In the genomic region with DNA sequence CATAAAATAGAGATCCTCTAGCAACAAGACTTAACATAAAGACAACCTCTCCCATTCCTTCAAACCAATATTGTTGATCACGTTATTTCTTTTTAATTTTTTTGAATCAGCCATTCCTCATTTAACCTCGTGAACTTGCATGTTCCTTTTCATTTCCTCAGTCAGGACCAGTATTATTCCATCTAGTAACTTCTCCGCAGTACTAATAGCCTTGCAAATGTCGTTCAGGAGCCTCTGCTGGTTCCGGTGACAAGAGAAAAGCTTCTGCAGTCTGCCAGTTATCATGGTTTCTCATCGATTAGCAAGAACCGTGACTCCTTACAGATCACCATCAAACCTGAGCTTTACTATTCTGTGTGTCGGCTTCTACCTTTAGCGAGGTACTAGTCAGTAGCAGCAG, we compare ENCODE assay signal across 9 cellular contexts. TPM values are rescaled to one million over a fixed set of nuclear protein-coding genes. Genes with fewer than 3 reads are reported as not detected.
DNase-seq lines count a peak whose midpoint lies in the region; ATAC-seq and TF ChIP-seq lines count a peak whose summit lies in the region.
"Had no signal": no experiment of that assay in that cellular context is flagged by ENCODE, and none has a peak within 500 bp of the region (broad histone marks: within the 10 kb centered on the region; RNA-seq: fewer than 3 reads in every experiment).

No MANE protein-coding gene starts in this region.

- peak overlapping the region; percentile 86 for H3K4me2 ChIP-seq in mammary epithelial cell (ENCODE audit: insufficient read depth, low read depth, low read length)

- peaks cover 26% of the 10 kb centered on the region for H3K4me1 Mint-ChIP-seq in stimulated activated memory B cell treated with anti-CD40 and anti-IgM and Interleukin-4, amounts not matched to agents 10 μg/mL and 1 μg/mL and 100 μg/mL, for 72 hours
- peaks cover 17% of the 10 kb centered on the region for H3K4me1 Mint-ChIP-seq in activated CD8-positive, alpha-beta memory T cell treated with anti-CD3 and anti-CD28 coated beads, Interleukin-2, amount 10 ng/mL, durations not matched to agents 7 days and 5 days

- no peak overlapping the region for H3K27ac Mint-ChIP-seq in stimulated activated memory B cell treated with anti-CD40 and anti-IgM and Interleukin-4, amounts not matched to agents 10 μg/mL and 1 μg/mL and 100 μg/mL, for 72 hours
- H3K27ac Mint-ChIP-seq in activated CD8-positive, alpha-beta memory T cell treated with anti-CD3 and anti-CD28 coated beads, Interleukin-2, amount 10 ng/mL, durations not matched to agents 7 days and 5 days, result no peak overlapping the region

- TF ChIP-seq POLR2A in suprapubic skin (IDR thresholded peaks at IDR 0.05), result no peak

- peak; percentile 27 for DNase-seq in NCI-H146 (lab: John Stamatoyannopoulos, UW)
- no peak for DNase-seq in NCI-H146 treated with DMSO at 0.1 percent for 48 hours (lab: John Stamatoyannopoulos, UW; ENCODE audit: unreplicated experiment)
- no peak for DNase-seq in mammary epithelial cell
- no peak for DNase-seq in lower lobe of right lung
- no peak for DNase-seq in suprapubic skin (ENCODE audit: low spot score in 2 of 2)
- DNase-seq in activated CD8-positive, alpha-beta memory T cell treated with anti-CD3 and anti-CD28 coated beads, Interleukin-2, amount 10 ng/mL, durations not matched to agents 7 days and 5 days, result no peak
- no peak for DNase-seq in NOMO-1 treated with dmso at 0.1 percent for 144 hours (lab: John Stamatoyannopoulos, UW; ENCODE audit: unreplicated experiment)
- DNase-seq: naive B cell had no signal

- H3K27me3 Mint-ChIP-seq in stimulated activated memory B cell treated with anti-CD40 and anti-IgM and Interleukin-4, amounts not matched to agents 10 μg/mL and 1 μg/mL and 100 μg/mL, for 72 hours, result peaks cover 13% of the 10 kb centered on the region
- peaks cover 34% of the 10 kb centered on the region for H3K27me3 Mint-ChIP-seq in activated CD8-positive, alpha-beta memory T cell treated with anti-CD3 and anti-CD28 coated beads, Interleukin-2, amount 10 ng/mL, durations not matched to agents 7 days and 5 days

- H3K27ac ChIP-seq in mammary epithelial cell (ENCODE audit: insufficient read depth, low read depth, low read length) (peak overlapping the region; percentile 43), lower lobe of right lung (peak overlapping the region; percentile 43), suprapubic skin (peak overlapping the region; percentile 32)

- H3K9me3 Mint-ChIP-seq in stimulated activated memory B cell treated with anti-CD40 and anti-IgM and Interleukin-4, amounts not matched to agents 10 μg/mL and 1 μg/mL and 100 μg/mL, for 72 hours, result no peaks in the 10 kb centered on the region
- no peaks in the 10 kb centered on the region for H3K9me3 Mint-ChIP-seq in activated CD8-positive, alpha-beta memory T cell treated with anti-CD3 and anti-CD28 coated beads, Interleukin-2, amount 10 ng/mL, durations not matched to agents 7 days and 5 days (ENCODE audit: low read depth)
- H3K9me3 Mint-ChIP-seq: naive B cell had no signal

- intact Hi-C loops in mammary epithelial cell (cut with micrococcal nuclease), result loop anchor here (5.0 to 10.0 kb wide), 4 partner anchors 40 to 270 kb away; no protein-coding TSS in a partner anchor
- intact Hi-C loops in lower lobe of right lung (cut with DNase I), result loop anchor here (10.0 kb wide), 1 partner anchor 273 kb away; no protein-coding TSS in a partner anchor

- H4K20me1 ChIP-seq in mammary epithelial cell (ENCODE audit: insufficient read depth, low read length), result peaks cover 30% of the 10 kb centered on the region

- no peak overlapping the region for H3K4me3 Mint-ChIP-seq in stimulated activated memory B cell treated with anti-CD40 and anti-IgM and Interleukin-4, amounts not matched to agents 10 μg/mL and 1 μg/mL and 100 μg/mL, for 72 hours
- H3K4me3 Mint-ChIP-seq in activated CD8-positive, alpha-beta memory T cell treated with anti-CD3 and anti-CD28 coated beads, Interleukin-2, amount 10 ng/mL, durations not matched to agents 7 days and 5 days, result no peak overlapping the region

- H3K27me3 ChIP-seq in mammary epithelial cell (ENCODE audit: insufficient read depth, low read length) (no peaks in the 10 kb centered on the region), lower lobe of right lung (ENCODE audit: low read depth) (no peaks in the 10 kb centered on the region), suprapubic skin (no peaks in the 10 kb centered on the region)

- BruUV-seq in mammary epithelial cell (replicated peaks; lab: Mats Ljungman, UMichigan), result no TSS peak

- no peak for ATAC-seq in lower lobe of right lung
- no peak for ATAC-seq in stimulated activated memory B cell treated with anti-CD40 and anti-IgM and Interleukin-4, amounts not matched to agents 10 μg/mL and 1 μg/mL and 100 μg/mL, for 72 hours
- no peak for ATAC-seq in activated CD8-positive, alpha-beta memory T cell treated with anti-CD3 and anti-CD28 coated beads, Interleukin-2, amount 10 ng/mL, durations not matched to agents 7 days and 5 days

- H3K4me3 ChIP-seq in mammary epithelial cell (replicated peaks in 1 of 3; ENCODE audit: insufficient read depth in 1 of 3, low read depth in 2 of 3, low read length in 3 of 3) (peak overlapping the region; percentile 81 to 99 (median 94)), lower lobe of right lung (peak overlapping the region; percentile 96), suprapubic skin (peak overlapping the region; percentile 89)

- H3K79me2 ChIP-seq in mammary epithelial cell (ENCODE audit: insufficient read depth, low read length), result peaks cover 80% of the 10 kb centered on the region

- TF ChIP-seq CTCF in mammary epithelial cell (conservative IDR thresholded peaks at IDR 0.05 in 1 of 2, IDR thresholded peaks at IDR 0.05 in 1 of 2; ENCODE audit: extremely low read depth in 1 of 2, insufficient read depth in 1 of 2, low read depth in 1 of 2, low read length in 2 of 2) (no peak), lower lobe of right lung (IDR thresholded peaks at IDR 0.05) (no peak), suprapubic skin (IDR thresholded peaks at IDR 0.05) (no peak)

- H3K9ac ChIP-seq in mammary epithelial cell (ENCODE audit: insufficient read depth, low read length), result peak overlapping the region; percentile 93

- H3K36me3 ChIP-seq in mammary epithelial cell (ENCODE audit: insufficient read depth, low read length) (peaks cover 5% of the 10 kb centered on the region), lower lobe of right lung (no peaks in the 10 kb centered on the region), suprapubic skin (no peaks in the 10 kb centered on the region)

- TF ChIP-seq EP300 in suprapubic skin (IDR thresholded peaks at IDR 0.05), result no peak

- dilution Hi-C loops in mammary epithelial cell (cut with HindIII; ENCODE audit: low sequenced_read_pairs), result loop anchor here (5.0 kb wide), 1 partner anchor 60 kb away; no protein-coding TSS in a partner anchor

- H3K4me1 ChIP-seq in mammary epithelial cell (ENCODE audit: insufficient read depth, low read length) (peaks cover 34% of the 10 kb centered on the region), lower lobe of right lung (peaks cover 43% of the 10 kb centered on the region), suprapubic skin (peaks cover 48% of the 10 kb centered on the region)

- H3K9me3 ChIP-seq in mammary epithelial cell (replicated peaks; ENCODE audit: insufficient read depth, low read length), result no peaks in the 10 kb centered on the region
- H3K9me3 ChIP-seq in lower lobe of right lung, result no peaks in the 10 kb centered on the region
- no peaks in the 10 kb centered on the region for H3K9me3 ChIP-seq in suprapubic skin

- no peaks in the 10 kb centered on the region for H3K36me3 Mint-ChIP-seq in stimulated activated memory B cell treated with anti-CD40 and anti-IgM and Interleukin-4, amounts not matched to agents 10 μg/mL and 1 μg/mL and 100 μg/mL, for 72 hours
- H3K36me3 Mint-ChIP-seq in activated CD8-positive, alpha-beta memory T cell treated with anti-CD3 and anti-CD28 coated beads, Interleukin-2, amount 10 ng/mL, durations not matched to agents 7 days and 5 days, result no peaks in the 10 kb centered on the region
- H3K36me3 Mint-ChIP-seq: naive B cell had no signal

- in situ Hi-C loops in mammary epithelial cell (cut with MboI; ENCODE audit: low sequenced_read_pairs in 2 of 2), result loop anchor here in 1 of 2 donors (25.0 kb wide), 1 partner anchor 545 kb away; no protein-coding TSS in a partner anchor

- CTCF ChIA-PET in mammary epithelial cell (lab: Charles Lee; ENCODE audit: low non-redundant PET), result no interaction called here
- CTCF ChIA-PET in activated CD8-positive, alpha-beta memory T cell treated with anti-CD3 and anti-CD28 coated beads, Interleukin-2, amount 10 ng/mL, durations not matched to agents 7 days and 5 days (lab: Charles Lee), result no interaction called here

- 3% methylated on average over 9 of the region's 9 CpGs for WGBS in mammary epithelial cell (ENCODE audit: low coverage, missing lambda C conversion rate)
- WGBS in suprapubic skin, result 57% methylated on average over 9 of the region's 9 CpGs

- no peak overlapping the region for H2AFZ ChIP-seq in mammary epithelial cell (ENCODE audit: low read depth, low read length)

RNA-seq across cellular contexts. Expression of a gene that starts 3.0 kb away (rescaled TPM):
- total RNA-seq in mammary epithelial cell (1,000 to 10,000 TPM; 1,070 to 1,289 TPM), lower lobe of right lung (358 TPM), suprapubic skin (100 to 1,000 TPM; 234 to 376 (median 343) TPM)
- 1,292 TPM for polyA plus RNA-seq in mammary epithelial cell
- polyA minus RNA-seq in mammary epithelial cell, result 830 TPM
- 10 to 100 TPM; 11.2 to 25.1 TPM for total RNA-seq in activated CD8-positive, alpha-beta memory T cell treated with anti-CD3 and anti-CD28 coated beads, Interleukin-2, amount 10 ng/mL, durations not matched to agents 7 days and 5 days

Comparison
In these comparisons a context has a peak if more than half of its experiments do, and no peak if none do; other contexts are left out.
1. RNA of a gene that starts 3.0 kb away (total RNA-seq): 1,070 to 1,289 TPM in mammary epithelial cell, 234 to 376 TPM in suprapubic skin and 358 TPM in lower lobe of right lung (single experiment); 11.2 to 25.1 TPM in activated CD8-positive, alpha-beta memory T cell treated with anti-CD3 and anti-CD28 coated beads, Interleukin-2, amount 10 ng/mL, durations not matched to agents 7 days and 5 days; every median in the first group is over 4 times any median in the second.
2. Peak in every context shown above with its lines, with median percentiles within 50 percentile points of each other: H3K27ac ChIP-seq and H3K4me3 ChIP-seq.